In the genomic region with DNA sequence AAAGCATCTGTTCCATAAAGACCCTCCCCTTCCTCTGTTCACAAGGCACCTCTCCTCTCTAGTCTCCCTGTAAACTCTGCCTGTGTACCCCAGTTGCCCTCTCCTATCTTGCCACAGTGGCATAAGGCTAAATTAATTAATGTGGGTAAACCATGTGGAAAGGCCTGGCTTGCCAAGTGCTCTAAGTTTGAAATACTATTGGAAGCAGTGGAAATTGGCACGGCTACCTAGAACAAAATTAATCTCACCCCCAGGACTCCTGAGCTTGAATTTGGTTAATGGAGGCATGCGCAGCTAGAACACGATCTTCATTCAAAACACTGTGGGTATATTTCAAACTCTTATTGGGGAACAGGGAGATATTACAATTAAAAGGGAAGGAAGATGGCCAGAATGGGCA, we compare ENCODE assay signal across 20 cellular contexts. TPM values are rescaled to one million over a fixed set of nuclear protein-coding genes. Genes with fewer than 3 reads are reported as not detected.
DNase-seq lines count a peak whose midpoint lies in the region; ATAC-seq and TF ChIP-seq lines count a peak whose summit lies in the region.
"Had no signal": no experiment of that assay in that cellular context is flagged by ENCODE, and none has a peak within 500 bp of the region (broad histone marks: within the 10 kb centered on the region; RNA-seq: fewer than 3 reads in every experiment).

No MANE protein-coding gene starts in this region.

- no peaks in the 10 kb centered on the region for H3K4me1 Mint-ChIP-seq in progenitor cell of endocrine pancreas (ENCODE audit: low read depth)
- H3K4me1 Mint-ChIP-seq: CD14-positive monocyte; CD4-positive, alpha-beta memory T cell; IgD-negative memory B cell had no signal

- intact Hi-C loops in left ventricle myocardium superior (cut with micrococcal nuclease): no loop called here
- intact Hi-C loops in left ventricle myocardium inferior (cut with micrococcal nuclease): no loop called here

- peaks cover 9% of the 10 kb centered on the region for H3K9me3 Mint-ChIP-seq in progenitor cell of endocrine pancreas (ENCODE audit: low read depth)
- H3K9me3 Mint-ChIP-seq: CD4-positive, alpha-beta memory T cell had no signal

- DNase-seq in left ventricle myocardium superior: no peak
- DNase-seq in left ventricle myocardium inferior: no peak
- peak; percentile 63 to 85 for DNase-seq in NCI-H446 (lab: John Stamatoyannopoulos, UW)
- DNase-seq in cerebellum (ENCODE audit: low spot score): peak; percentile 20
- DNase-seq in progenitor cell of endocrine pancreas (ENCODE audit: low spot score, unreplicated experiment): no peak
- no peak for DNase-seq in BE2C
- DNase-seq: ACHN; CD4-positive, alpha-beta memory T cell; DMS153; DMS79; GF-D8; GM23248 had no signal

- no peak overlapping the region for H3K27ac ChIP-seq in left ventricle myocardium inferior (replicated peaks)
- H3K27ac ChIP-seq: BLaER1, GM23248 had no signal

- H3K9me3 ChIP-seq in left ventricle myocardium inferior (replicated peaks) (no peaks in the 10 kb centered on the region), BE2C (no peaks in the 10 kb centered on the region)
- H3K9me3 ChIP-seq: BLaER1, HAP-1 had no signal

- ATAC-seq in left ventricle myocardium superior (peak; percentile 41), GM21825 (IDR thresholded peaks at IDR 0.05; ENCODE audit: unreplicated experiment) (no peak)
- ATAC-seq: GM12878, HepG2 had no signal

- peaks cover 9% of the 10 kb centered on the region for H3K4me1 ChIP-seq in left ventricle myocardium inferior
- no peaks in the 10 kb centered on the region for H3K4me1 ChIP-seq in BE2C
- H3K4me1 ChIP-seq: BLaER1, HAP-1 had no signal

- no peak overlapping the region for H3K4me3 Mint-ChIP-seq in progenitor cell of endocrine pancreas (ENCODE audit: low read depth)
- H3K4me3 Mint-ChIP-seq: CD14-positive monocyte; CD4-positive, alpha-beta memory T cell; IgD-negative memory B cell had no signal

- H3K27ac Mint-ChIP-seq in progenitor cell of endocrine pancreas: peak overlapping the region; percentile 54
- H3K27ac Mint-ChIP-seq: CD14-positive monocyte; CD4-positive, alpha-beta memory T cell; IgD-negative memory B cell had no signal

- TF ChIP-seq CTCF in left ventricle myocardium inferior (IDR thresholded peaks at IDR 0.05; ENCODE audit: borderline replicate concordance): no peak
- no peak for TF ChIP-seq CTCF in progenitor cell of endocrine pancreas (IDR thresholded peaks at IDR 0.05; ENCODE audit: unreplicated experiment)
- no peak for TF ChIP-seq CTCF in BE2C (IDR thresholded peaks at IDR 0.05; ENCODE audit: low read depth, low read length)

- H3K36me3 ChIP-seq in left ventricle myocardium inferior: no peaks in the 10 kb centered on the region
- H3K36me3 ChIP-seq in BE2C: no peaks in the 10 kb centered on the region
- H3K36me3 ChIP-seq: BLaER1, HAP-1 had no signal

- H3K36me3 Mint-ChIP-seq in progenitor cell of endocrine pancreas (ENCODE audit: insufficient read depth): no peaks in the 10 kb centered on the region
- H3K36me3 Mint-ChIP-seq: CD14-positive monocyte; CD4-positive, alpha-beta memory T cell; IgD-negative memory B cell had no signal

- H3K4me3 ChIP-seq in left ventricle myocardium inferior: no peak overlapping the region
- no peak overlapping the region for H3K4me3 ChIP-seq in BE2C (ENCODE audit: low read depth, low read length)
- H3K4me3 ChIP-seq: BLaER1, GM12878, GM23248, HAP-1 had no signal

- H3K27me3 ChIP-seq in left ventricle myocardium inferior (ENCODE audit: low read depth): no peaks in the 10 kb centered on the region
- no peaks in the 10 kb centered on the region for H3K27me3 ChIP-seq in BE2C
- H3K27me3 ChIP-seq: BLaER1 had no signal

- H3K27me3 Mint-ChIP-seq in progenitor cell of endocrine pancreas: peaks cover 12% of the 10 kb centered on the region

RNA-seq across cellular contexts. Expression of gene SLC14A2, which starts 19.2 kb away (rescaled TPM):
- total RNA-seq in left ventricle myocardium superior (not detected), left ventricle myocardium inferior (0.05 TPM), cerebellum (not detected), progenitor cell of endocrine pancreas (1.00 and 1.2 TPM in 2 replicates)
- polyA plus RNA-seq in BE2C (2012; ENCODE audit: insufficient read depth, insufficient read length, low read depth): 0.09 TPM
- total RNA-seq: Daoy, HepG2 had no signal
- polyA plus RNA-seq: CD14-positive monocyte, GM23248, HepG2, IgD-negative memory B cell had no signal

Comparison
In these comparisons a context has a peak if more than half of its experiments do, and no peak if none do; other contexts are left out.
1. DNase-seq: peak in NCI-H446 (2 of 2) and cerebellum (single experiment); none in left ventricle myocardium superior (single experiment), left ventricle myocardium inferior (single experiment), progenitor cell of endocrine pancreas (single experiment) and BE2C (single experiment).